In genomic region chr13:74388626-74389025, GRCh38 we compare ENCODE assay signal across 22 cellular contexts.
"Had no signal": no experiment of that assay in that cellular context is flagged by ENCODE, and none has a peak within 500 bp of the region (broad histone marks: within the 10 kb centered on the region; RNA-seq: fewer than 3 reads in every experiment).

No MANE protein-coding gene starts in this region.

- ATAC-seq: activated CD4-positive, alpha-beta T cell treated with anti-CD3 and anti-CD28 coated beads for 36 hours; activated CD8-positive, alpha-beta T cell treated with anti-CD3 and anti-CD28 coated beads for 36 hours; PC-3 had no signal

- H3K27ac Mint-ChIP-seq: activated CD4-positive, alpha-beta T cell treated with anti-CD3 and anti-CD28 coated beads for 36 hours; activated CD8-positive, alpha-beta T cell treated with anti-CD3 and anti-CD28 coated beads for 36 hours; activated naive CD8-positive, alpha-beta T cell treated with anti-CD3 and anti-CD28 coated beads, Interleukin-2, amount 10 ng/mL, durations not matched to agents 7 days and 5 days had no signal

- H3K4me3 Mint-ChIP-seq: activated CD4-positive, alpha-beta T cell treated with anti-CD3 and anti-CD28 coated beads for 36 hours; activated CD8-positive, alpha-beta T cell treated with anti-CD3 and anti-CD28 coated beads for 36 hours; activated naive CD8-positive, alpha-beta T cell treated with anti-CD3 and anti-CD28 coated beads, Interleukin-2, amount 10 ng/mL, durations not matched to agents 7 days and 5 days had no signal

- H3K27me3 ChIP-seq: adrenal gland, breast epithelium, colonic mucosa had no signal

- H3K27ac ChIP-seq: adrenal gland, breast epithelium, colonic mucosa had no signal

- FAIRE-seq: RCC 7860, TTC549 had no signal

- H3K4me3 ChIP-seq: adrenal gland, breast epithelium, colonic mucosa had no signal

- H3K36me3 Mint-ChIP-seq: activated naive CD8-positive, alpha-beta T cell treated with anti-CD3 and anti-CD28 coated beads, Interleukin-2, amount 10 ng/mL, durations not matched to agents 7 days and 5 days had no signal

- H3K27me3 Mint-ChIP-seq: activated CD8-positive, alpha-beta T cell treated with anti-CD3 and anti-CD28 coated beads for 36 hours; activated naive CD8-positive, alpha-beta T cell treated with anti-CD3 and anti-CD28 coated beads, Interleukin-2, amount 10 ng/mL, durations not matched to agents 7 days and 5 days had no signal

- H3K36me3 ChIP-seq: adrenal gland, breast epithelium, colonic mucosa had no signal

- DNase-seq: activated CD4-positive, alpha-beta T cell treated with anti-CD3 and anti-CD28 coated beads for 36 hours; activated CD8-positive, alpha-beta memory T cell treated with anti-CD3 and anti-CD28 coated beads, Interleukin-2, amount 50 U/mL, for 48 hours; activated CD8-positive, alpha-beta T cell treated with anti-CD3 and anti-CD28 coated beads for 36 hours; activated naive CD4-positive, alpha-beta T cell treated with anti-CD3 and anti-CD28 coated beads, Interleukin-2, amount 50 U/mL, for 16 hours; activated naive CD8-positive, alpha-beta T cell treated with anti-CD3 and anti-CD28 coated beads, Interleukin-2, amount 10 ng/mL, durations not matched to agents 7 days and 5 days; activated T-cell treated with anti-CD3 and anti-CD28 coated beads, Interleukin-2, amount 50 U/mL, for 1 hour; adrenal gland; anterior cingulate cortex; caudate nucleus; colonic mucosa; KG1; NCI-H1092; NCI-H1417; NCI-H2029 treated with DMSO at 0.1 percent for 48 hours; NCI-H446; PC-3; SHP77; T-helper 2 cell; T1000 had no signal

- H3K4me1 Mint-ChIP-seq: activated CD4-positive, alpha-beta T cell treated with anti-CD3 and anti-CD28 coated beads for 36 hours; activated naive CD8-positive, alpha-beta T cell treated with anti-CD3 and anti-CD28 coated beads, Interleukin-2, amount 10 ng/mL, durations not matched to agents 7 days and 5 days had no signal

- H3K4me1 ChIP-seq: adrenal gland, breast epithelium, colonic mucosa had no signal

- H3K9me3 ChIP-seq: adrenal gland, colonic mucosa had no signal
